In genomic region chr3:184314700-184315505, GRCh38 we compare ENCODE assay signal across 1 cellular context.
TF ChIP-seq lines count a peak whose summit lies in the region.

No MANE protein-coding gene starts in this region.

TF ChIP-seq in HEK293, 187 proteins besides CTCF, POLR2A, EP300 and RAD21 (continued from another document):
- TF ChIP-seq ZNF704 (tag by site-specific recombination; IDR thresholded peaks at IDR 0.05): no peak
